Comparison of ENCODE assay signal across 8 cellular contexts in genomic region chr19:50025794-50026549, GRCh38. TPM values are rescaled to one million over a fixed set of nuclear protein-coding genes. Genes with fewer than 3 reads are reported as not detected.
DNase-seq lines count a peak whose midpoint lies in the region; FAIRE-seq and TF ChIP-seq lines count a peak whose summit lies in the region.

TSS of gene ZNF473 (plus strand) at chr19:50026005. CDS start at chr19:50031083, 5,078 bp downstream.

- peaks cover 37% of the 10 kb centered on the region for H3K4me1 Mint-ChIP-seq in HFFc6 (ENCODE audit: low read depth)
- H3K4me1 Mint-ChIP-seq in T-helper 1 cell treated with Interleukin-12 subunit alpha and Interleukin-12 subunit beta and Interleukin-4 antibody, amounts not matched to agents 30 μg/mL and 1 μg/mL, for 36 hours (ENCODE audit: low read depth), result peaks cover 31% of the 10 kb centered on the region

- peaks cover 25% of the 10 kb centered on the region for H3K36me3 Mint-ChIP-seq in HFFc6 (ENCODE audit: low read depth)
- H3K36me3 Mint-ChIP-seq in T-helper 1 cell treated with Interleukin-12 subunit alpha and Interleukin-12 subunit beta and Interleukin-4 antibody, amounts not matched to agents 30 μg/mL and 1 μg/mL, for 36 hours (ENCODE audit: low read depth), result peaks cover 14% of the 10 kb centered on the region

- H3K4me3 Mint-ChIP-seq in HFFc6, result peak within 1 kb of the TSS; percentile 99
- peak within 1 kb of the TSS; percentile 89 for H3K4me3 Mint-ChIP-seq in T-helper 1 cell treated with Interleukin-12 subunit alpha and Interleukin-12 subunit beta and Interleukin-4 antibody, amounts not matched to agents 30 μg/mL and 1 μg/mL, for 36 hours

- peaks cover 7% of the 10 kb centered on the region for H3K9me3 Mint-ChIP-seq in HFFc6
- H3K9me3 Mint-ChIP-seq in T-helper 1 cell treated with Interleukin-12 subunit alpha and Interleukin-12 subunit beta and Interleukin-4 antibody, amounts not matched to agents 30 μg/mL and 1 μg/mL, for 36 hours, result peaks cover 3% of the 10 kb centered on the region

- FAIRE-seq in RCC 7860 (lab: Jason Lieb, UNC), result no peak

- peak; percentile 89 for DNase-seq in GM12864 (ENCODE audit: low read depth)
- peak; percentile 94 for DNase-seq in HFFc6
- DNase-seq in NCI-H1105 (lab: John Stamatoyannopoulos, UW), result peak; percentile 95
- peak; percentile 96 for DNase-seq in amniotic stem cell (lab: John Stamatoyannopoulos, UW)
- peak; percentile 89 for DNase-seq in hepatic stellate cell (ENCODE audit: low spot score)
- peak; percentile 75 for DNase-seq in retinal pigment epithelial cell (ENCODE audit: low read depth)
- DNase-seq in RCC 7860 (ENCODE audit: low spot score), result no peak

- H3K27ac Mint-ChIP-seq in HFFc6, result peak within 1 kb of the TSS; percentile 100
- peak within 1 kb of the TSS; percentile 96 for H3K27ac Mint-ChIP-seq in T-helper 1 cell treated with Interleukin-12 subunit alpha and Interleukin-12 subunit beta and Interleukin-4 antibody, amounts not matched to agents 30 μg/mL and 1 μg/mL, for 36 hours

- H3K4me3 ChIP-seq in GM12864 (ENCODE audit: low read depth, low read length) (peak within 1 kb of the TSS; percentile 87), retinal pigment epithelial cell (ENCODE audit: low read length) (peak within 1 kb of the TSS; percentile 98)

- H3K27me3 Mint-ChIP-seq in HFFc6 (ENCODE audit: insufficient read depth), result peaks cover 6% of the 10 kb centered on the region; the same call in 1 of the 2 replicates
- H3K27me3 Mint-ChIP-seq in T-helper 1 cell treated with Interleukin-12 subunit alpha and Interleukin-12 subunit beta and Interleukin-4 antibody, amounts not matched to agents 30 μg/mL and 1 μg/mL, for 36 hours (ENCODE audit: low read depth), result no peaks in the 10 kb centered on the region

- no peak for TF ChIP-seq CTCF in GM12864 (IDR thresholded peaks at IDR 0.05; ENCODE audit: low read depth, low read length, missing control alignments)
- TF ChIP-seq CTCF in HFFc6 (IDR thresholded peaks at IDR 0.05), result no peak
- TF ChIP-seq CTCF in retinal pigment epithelial cell (conservative IDR thresholded peaks at IDR 0.05; ENCODE audit: low read depth, low read length), result no peak

RNA-seq across cellular contexts. Expression of gene ZNF473, which starts in this region (rescaled TPM):
- total RNA-seq in HFFc6 (2021; fragmentation: NEBNext Ultra II Directional; extraction: Animal tissue kit (Norgen Biotek cat#: 25700)), result 1 to 10 TPM; 5.4 to 7.4 (median 6.6) TPM
